7 cellular contexts compared by ENCODE assay signal in the genomic region with DNA sequence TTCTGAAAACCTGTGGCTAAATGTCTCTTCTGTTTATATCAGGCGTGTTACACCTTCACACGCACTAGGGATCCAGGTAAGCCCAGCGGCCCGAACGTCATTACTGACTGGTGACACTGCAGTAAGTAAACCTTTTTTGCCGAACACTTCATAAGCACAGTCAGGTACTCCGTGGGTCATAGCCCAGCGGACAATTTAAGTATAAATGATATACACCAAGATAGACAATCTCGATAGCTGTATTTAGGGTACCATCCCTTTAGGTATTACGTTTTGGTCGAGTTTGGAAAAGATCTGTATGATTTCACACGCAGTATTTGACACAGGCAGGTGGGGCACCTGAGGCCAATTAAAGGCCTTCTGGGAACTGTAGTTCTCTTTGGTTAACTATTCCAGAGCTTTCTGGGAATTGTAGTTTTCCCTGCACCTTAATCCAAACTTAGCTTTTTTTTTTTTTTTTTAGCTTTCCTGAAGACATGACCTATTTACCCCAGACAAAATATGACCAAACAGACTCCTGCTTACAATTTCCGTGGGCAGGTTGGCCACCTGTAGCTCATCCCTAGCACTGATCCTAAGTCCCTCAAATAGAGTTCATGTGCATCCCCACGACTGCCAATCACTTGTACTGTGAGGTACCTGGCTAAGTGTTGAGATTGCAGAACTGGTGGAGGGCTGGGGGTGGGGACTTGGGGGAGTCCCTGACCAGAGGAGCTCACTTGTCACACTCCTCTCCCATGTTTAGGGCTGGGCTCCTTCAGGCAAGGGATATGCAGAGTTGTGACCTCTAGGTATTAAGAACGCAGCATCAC. TPM values are rescaled to one million over a fixed set of nuclear protein-coding genes. Genes with fewer than 3 reads are reported as not detected.
DNase-seq lines count a peak whose midpoint lies in the region; ATAC-seq and TF ChIP-seq lines count a peak whose summit lies in the region.

No MANE protein-coding gene starts in this region.

- peak overlapping the region; percentile 84 for H3K27ac ChIP-seq in SU-DHL-6 (ENCODE audit: low read depth, low read length)
- peak overlapping the region; percentile 75 to 81 for H3K27ac ChIP-seq in left lung

- no peaks in the 10 kb centered on the region for H3K27me3 Mint-ChIP-seq in chondrocyte (ENCODE audit: low read depth)

- no peaks in the 10 kb centered on the region for H4K20me1 ChIP-seq in SU-DHL-6 (ENCODE audit: low read depth, low read length)

- H3F3A ChIP-seq in SU-DHL-6 (ENCODE audit: insufficient read depth), result peaks cover 63% of the 10 kb centered on the region

- H3K36me3 Mint-ChIP-seq in chondrocyte (ENCODE audit: low read depth), result peaks cover 1% of the 10 kb centered on the region

- H3K4me3 Mint-ChIP-seq in chondrocyte (ENCODE audit: unreplicated experiment), result peak overlapping the region; percentile 96

- H3K9me2 ChIP-seq in SU-DHL-6 (replicated peaks; ENCODE audit: insufficient read depth, low read length), result no peaks in the 10 kb centered on the region

- H3K27me3 ChIP-seq in SU-DHL-6 (ENCODE audit: low read length), result no peaks in the 10 kb centered on the region
- no peaks in the 10 kb centered on the region for H3K27me3 ChIP-seq in left lung

- H3K9ac ChIP-seq in SU-DHL-6 (ENCODE audit: low read length), result peak overlapping the region; percentile 77

- peak overlapping the region; percentile 91 for H3K27ac Mint-ChIP-seq in chondrocyte (ENCODE audit: unreplicated experiment)

- H3K9me3 Mint-ChIP-seq in chondrocyte (ENCODE audit: low read depth), result no peaks in the 10 kb centered on the region

- peak overlapping the region; percentile 68 for H2AFZ ChIP-seq in SU-DHL-6 (ENCODE audit: low read depth, low read length, severe bottlenecking)

- ATAC-seq in left lung, result peak; percentile 47
- peak; percentile 2 for ATAC-seq in stimulated activated naive CD8-positive, alpha-beta T cell treated with anti-CD3 and anti-CD28 coated beads, Interleukin-15, Interleukin-2, amounts not matched to agents 100 U/mL and 50 U/mL, for 24 hours
- no peak for ATAC-seq in HG02571 (IDR thresholded peaks at IDR 0.05; ENCODE audit: unreplicated experiment)

- H3K36me3 ChIP-seq in SU-DHL-6 (ENCODE audit: low read length), result peaks cover 17% of the 10 kb centered on the region
- peaks cover 0 to 22% of the 10 kb centered on the region in 2 donors for H3K36me3 ChIP-seq in left lung

- H3K4me3 ChIP-seq in GM12875 (ENCODE audit: low read depth, low read length) (peak overlapping the region; percentile 70), SU-DHL-6 (ENCODE audit: insufficient read depth, low read length, poor library complexity, severe bottlenecking) (peak overlapping the region; percentile 72), left lung (peak overlapping the region; percentile 71 to 93)

- no peaks in the 10 kb centered on the region for H3K9me3 ChIP-seq in SU-DHL-6 (ENCODE audit: insufficient read depth, low read length)
- H3K9me3 ChIP-seq in left lung, result no peaks in the 10 kb centered on the region

- H3K4me2 ChIP-seq in SU-DHL-6 (ENCODE audit: low read depth, low read length, poor library complexity, severe bottlenecking), result peak overlapping the region; percentile 74

- intact Hi-C loops in left lung (cut with DNase I), result no loop called here

- peaks cover 21 to 48% of the 10 kb centered on the region in 2 donors for H3K4me1 ChIP-seq in left lung

- TF ChIP-seq CTCF in GM12875 (IDR thresholded peaks at IDR 0.05; ENCODE audit: borderline replicate concordance, insufficient read depth, low read depth, low read length), result no peak
- no peak for TF ChIP-seq CTCF in SU-DHL-6 (IDR thresholded peaks at IDR 0.05; ENCODE audit: insufficient read depth, low read length, poor library complexity, severe bottlenecking)
- no peak for TF ChIP-seq CTCF in chondrocyte (IDR thresholded peaks at IDR 0.05)
- TF ChIP-seq CTCF in left lung (IDR thresholded peaks at IDR 0.05), result no peak

- H3K79me2 ChIP-seq in SU-DHL-6 (ENCODE audit: insufficient read depth, low read length), result peaks cover 4% of the 10 kb centered on the region; the same call in 1 of the 2 replicates

- DNase-seq in NAMALWA (ENCODE audit: low spot score) (peak; percentile 50), chondrocyte (ENCODE audit: low spot score) (no peak), left lung (no peak)
- peak; percentile 22 for DNase-seq in stimulated activated naive CD8-positive, alpha-beta T cell treated with anti-CD3 and anti-CD28 coated beads, Interleukin-15, Interleukin-2, amounts not matched to agents 100 U/mL and 50 U/mL, for 24 hours

- peaks cover 34% of the 10 kb centered on the region for H3K4me1 Mint-ChIP-seq in chondrocyte (ENCODE audit: low read depth)

RNA-seq across cellular contexts. Expression of a gene that starts 0.9 kb away (rescaled TPM):
- total RNA-seq in chondrocyte (37.7 to 53.0 TPM (median 40.0 TPM) in 3 replicates), left lung (10 to 100 TPM; 41.0 to 42.3 TPM)

RNA-seq across cellular contexts. Expression of a gene that starts 3.5 kb away (rescaled TPM):
- total RNA-seq in chondrocyte, result 6.3 to 7.6 TPM (median 6.7 TPM) in 3 replicates
- 1 to 10 TPM; 4.8 to 6.5 TPM for total RNA-seq in left lung

RNA-seq across cellular contexts. Expression of a gene that starts 19.6 kb away (rescaled TPM):
- total RNA-seq in chondrocyte (not detected in 3 replicates), left lung (10 to 100 TPM; 37.5 to 78.8 TPM)

RNA-seq across cellular contexts. Expression of a gene that starts 29.1 kb away (rescaled TPM):
- 0.52 to 1.5 TPM (median 0.56 TPM) in 3 replicates for total RNA-seq in chondrocyte
- 100 to 1,000 TPM; 181 to 192 TPM for total RNA-seq in left lung

RNA-seq across cellular contexts. Expression of a gene that starts 35.8 kb away (rescaled TPM):
- total RNA-seq in chondrocyte (63.8 to 67.5 TPM (median 64.2 TPM) in 3 replicates), left lung (100 to 1,000 TPM in 1 of 2 donors, 10 to 100 TPM in 1; 90.4 to 106 TPM)

Comparison
In these comparisons a context has a peak if more than half of its experiments do, and no peak if none do; other contexts are left out.
1. DNase-seq: peak in NAMALWA (single experiment) and stimulated activated naive CD8-positive, alpha-beta T cell treated with anti-CD3 and anti-CD28 coated beads, Interleukin-15, Interleukin-2, amounts not matched to agents 100 U/mL and 50 U/mL, for 24 hours (single experiment); none in chondrocyte (single experiment) and left lung (0 of 2).
2. RNA of a gene that starts 19.6 kb away (total RNA-seq): 37.5 to 78.8 TPM in left lung; not detected in chondrocyte; every median in the first group is over 10 times any median in the second.
3. Peak in every context shown above with its lines, with median percentiles within 50 percentile points of each other: H3K4me3 ChIP-seq.